Comparison of ENCODE assay signal across 1 cellular context in the genomic region with DNA sequence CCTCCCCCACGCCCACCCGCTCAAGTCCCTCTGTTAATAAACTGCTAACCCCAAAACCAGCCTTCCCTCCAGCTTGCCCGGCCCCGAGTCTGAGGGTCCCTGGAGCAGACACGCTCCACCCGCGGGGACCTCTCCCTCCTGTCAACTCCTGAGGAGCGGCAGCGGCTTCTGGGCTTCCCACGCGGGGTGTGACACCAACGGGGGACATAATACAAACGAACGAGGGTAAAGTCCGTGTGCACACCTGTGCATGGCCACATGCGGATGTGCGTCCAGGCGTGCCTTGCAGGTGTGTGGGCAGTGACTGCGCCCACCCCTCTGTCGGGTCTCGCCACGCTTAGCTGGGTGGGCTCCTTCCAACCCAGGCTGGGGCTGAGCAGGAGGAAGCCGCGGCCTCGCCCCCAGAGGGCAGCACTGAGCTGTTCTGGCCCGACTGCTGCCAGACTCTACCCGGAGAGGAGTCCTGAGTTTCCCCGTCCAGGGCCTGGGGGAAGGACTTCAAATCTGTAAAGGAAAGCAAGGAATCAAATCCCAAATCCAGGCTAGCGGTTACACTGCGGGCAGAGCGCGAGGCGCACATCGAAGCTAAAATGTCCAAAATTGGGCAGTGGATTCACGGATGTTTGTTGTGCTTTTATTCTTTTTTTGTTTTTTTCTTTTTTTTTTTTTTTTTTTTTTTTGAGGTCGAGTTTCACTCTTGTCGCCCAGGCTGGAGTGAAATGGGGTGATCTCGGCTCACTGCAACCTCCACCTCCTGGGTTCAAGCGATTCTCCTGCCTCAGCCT.
TF ChIP-seq lines count a peak whose summit lies in the region.

No MANE protein-coding gene starts in this region.

TF ChIP-seq in GM12878, 131 proteins besides CTCF, POLR2A, EP300 and RAD21:
- TF ChIP-seq BHLHE40 (IDR thresholded peaks at IDR 0.05; ENCODE audit: borderline replicate concordance in 1 of 2, low read depth in 2 of 2, low read length in 1 of 2) (0 out of 4 replicates have a peak, but pooled peaks of 1 of the 2 experiments have one; percentile 43), IKZF2 (IDR thresholded peaks at IDR 0.05) (peak; percentile 38 to 53; a peak in 2 of 4 replicates), SMAD5 (IDR thresholded peaks at IDR 0.05; ENCODE audit: low read depth) (no peak), WRNIP1 (IDR thresholded peaks at IDR 0.05; ENCODE audit: borderline replicate concordance, low read depth, low read length) (no peak), EED (IDR thresholded peaks at IDR 0.05; ENCODE audit: low read depth) (peak; percentile 35; the same call in 1 of the 2 replicates), SIN3A (IDR thresholded peaks at IDR 0.05; ENCODE audit: low read depth, low read length) (no peak), TCF12 (IDR thresholded peaks at IDR 0.05; ENCODE audit: low read depth, low read length) (no peak), NRF1 (conservative IDR thresholded peaks at IDR 0.05; ENCODE audit: low read depth, low read length) (no peak), ZNF384 (IDR thresholded peaks at IDR 0.05; ENCODE audit: borderline replicate concordance, low read depth, low read length) (peak; percentile 40; the same call in 1 of the 2 replicates), BACH1 (IDR thresholded peaks at IDR 0.05; ENCODE audit: borderline replicate concordance) (peak; percentile 83), IKZF1 (conservative IDR thresholded peaks at IDR 0.05) (peak; percentile 65; the same call in 1 of the 2 replicates), NBN (IDR thresholded peaks at IDR 0.05) (0 out of 2 replicates have a peak, but pooled peaks have one; percentile 32), JUNB (IDR thresholded peaks at IDR 0.05) (no peak), TARDBP (IDR thresholded peaks at IDR 0.05; ENCODE audit: borderline replicate concordance) (no peak), RUNX3 (IDR thresholded peaks at IDR 0.05; ENCODE audit: low read length) (no peak), SPI1 (IDR thresholded peaks at IDR 0.05; ENCODE audit: borderline replicate concordance, insufficient read depth, low read depth, low read length) (peak; percentile 10; the same call in 1 of the 2 replicates), SRF (IDR thresholded peaks at IDR 0.05; ENCODE audit: low read depth in 2 of 2, low read length in 2 of 2) (no peak), DPF2 (IDR thresholded peaks at IDR 0.05) (peak; percentile 43; the same call in 1 of the 2 replicates), LARP7 (IDR thresholded peaks at IDR 0.05) (peak; percentile 54), SMC3 (IDR thresholded peaks at IDR 0.05; ENCODE audit: borderline replicate concordance, low read length) (peak; percentile 74; the same call in 1 of the 2 replicates), YY1 (IDR thresholded peaks at IDR 0.05; ENCODE audit: low read depth, low read length) (0 out of 2 replicates have a peak, but pooled peaks have one; percentile 6), RFX5 (IDR thresholded peaks at IDR 0.05; ENCODE audit: low read depth, low read length) (no peak), GATAD2B (conservative IDR thresholded peaks at IDR 0.05; ENCODE audit: low read depth) (peak; percentile 94), HDAC6 (IDR thresholded peaks at IDR 0.05; ENCODE audit: unreplicated experiment) (no peak), CHD4 (IDR thresholded peaks at IDR 0.05) (no peak), SMARCA5 (IDR thresholded peaks at IDR 0.05) (peak; percentile 43; the same call in 1 of the 2 replicates), TAF1 (IDR thresholded peaks at IDR 0.05; ENCODE audit: borderline replicate concordance, low read depth, low read length) (no peak), PAX5 (IDR thresholded peaks at IDR 0.05; ENCODE audit: borderline replicate concordance, low read depth, low read length) (peak; percentile 30; the same call in 1 of the 2 replicates)
- TF ChIP-seq, protein P1, sequence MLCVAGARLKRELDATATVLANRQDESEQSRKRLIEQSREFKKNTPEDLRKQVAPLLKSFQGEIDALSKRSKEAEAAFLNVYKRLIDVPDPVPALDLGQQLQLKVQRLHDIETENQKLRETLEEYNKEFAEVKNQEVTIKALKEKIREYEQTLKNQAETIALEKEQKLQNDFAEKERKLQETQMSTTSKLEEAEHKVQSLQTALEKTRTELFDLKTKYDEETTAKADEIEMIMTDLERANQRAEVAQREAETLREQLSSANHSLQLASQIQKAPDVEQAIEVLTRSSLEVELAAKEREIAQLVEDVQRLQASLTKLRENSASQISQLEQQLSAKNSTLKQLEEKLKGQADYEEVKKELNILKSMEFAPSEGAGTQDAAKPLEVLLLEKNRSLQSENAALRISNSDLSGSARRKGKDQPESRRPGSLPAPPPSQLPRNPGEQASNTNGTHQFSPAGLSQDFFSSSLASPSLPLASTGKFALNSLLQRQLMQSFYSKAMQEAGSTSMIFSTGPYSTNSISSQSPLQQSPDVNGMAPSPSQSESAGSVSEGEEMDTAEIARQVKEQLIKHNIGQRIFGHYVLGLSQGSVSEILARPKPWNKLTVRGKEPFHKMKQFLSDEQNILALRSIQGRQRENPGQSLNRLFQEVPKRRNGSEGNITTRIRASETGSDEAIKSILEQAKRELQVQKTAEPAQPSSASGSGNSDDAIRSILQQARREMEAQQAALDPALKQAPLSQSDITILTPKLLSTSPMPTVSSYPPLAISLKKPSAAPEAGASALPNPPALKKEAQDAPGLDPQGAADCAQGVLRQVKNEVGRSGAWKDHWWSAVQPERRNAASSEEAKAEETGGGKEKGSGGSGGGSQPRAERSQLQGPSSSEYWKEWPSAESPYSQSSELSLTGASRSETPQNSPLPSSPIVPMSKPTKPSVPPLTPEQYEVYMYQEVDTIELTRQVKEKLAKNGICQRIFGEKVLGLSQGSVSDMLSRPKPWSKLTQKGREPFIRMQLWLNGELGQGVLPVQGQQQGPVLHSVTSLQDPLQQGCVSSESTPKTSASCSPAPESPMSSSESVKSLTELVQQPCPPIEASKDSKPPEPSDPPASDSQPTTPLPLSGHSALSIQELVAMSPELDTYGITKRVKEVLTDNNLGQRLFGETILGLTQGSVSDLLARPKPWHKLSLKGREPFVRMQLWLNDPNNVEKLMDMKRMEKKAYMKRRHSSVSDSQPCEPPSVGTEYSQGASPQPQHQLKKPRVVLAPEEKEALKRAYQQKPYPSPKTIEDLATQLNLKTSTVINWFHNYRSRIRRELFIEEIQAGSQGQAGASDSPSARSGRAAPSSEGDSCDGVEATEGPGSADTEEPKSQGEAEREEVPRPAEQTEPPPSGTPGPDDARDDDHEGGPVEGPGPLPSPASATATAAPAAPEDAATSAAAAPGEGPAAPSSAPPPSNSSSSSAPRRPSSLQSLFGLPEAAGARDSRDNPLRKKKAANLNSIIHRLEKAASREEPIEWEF (IDR thresholded peaks at IDR 0.05; ENCODE audit: insufficient replicate concordance, low read depth, low read length), result no peak
- TF ChIP-seq, protein P2, sequence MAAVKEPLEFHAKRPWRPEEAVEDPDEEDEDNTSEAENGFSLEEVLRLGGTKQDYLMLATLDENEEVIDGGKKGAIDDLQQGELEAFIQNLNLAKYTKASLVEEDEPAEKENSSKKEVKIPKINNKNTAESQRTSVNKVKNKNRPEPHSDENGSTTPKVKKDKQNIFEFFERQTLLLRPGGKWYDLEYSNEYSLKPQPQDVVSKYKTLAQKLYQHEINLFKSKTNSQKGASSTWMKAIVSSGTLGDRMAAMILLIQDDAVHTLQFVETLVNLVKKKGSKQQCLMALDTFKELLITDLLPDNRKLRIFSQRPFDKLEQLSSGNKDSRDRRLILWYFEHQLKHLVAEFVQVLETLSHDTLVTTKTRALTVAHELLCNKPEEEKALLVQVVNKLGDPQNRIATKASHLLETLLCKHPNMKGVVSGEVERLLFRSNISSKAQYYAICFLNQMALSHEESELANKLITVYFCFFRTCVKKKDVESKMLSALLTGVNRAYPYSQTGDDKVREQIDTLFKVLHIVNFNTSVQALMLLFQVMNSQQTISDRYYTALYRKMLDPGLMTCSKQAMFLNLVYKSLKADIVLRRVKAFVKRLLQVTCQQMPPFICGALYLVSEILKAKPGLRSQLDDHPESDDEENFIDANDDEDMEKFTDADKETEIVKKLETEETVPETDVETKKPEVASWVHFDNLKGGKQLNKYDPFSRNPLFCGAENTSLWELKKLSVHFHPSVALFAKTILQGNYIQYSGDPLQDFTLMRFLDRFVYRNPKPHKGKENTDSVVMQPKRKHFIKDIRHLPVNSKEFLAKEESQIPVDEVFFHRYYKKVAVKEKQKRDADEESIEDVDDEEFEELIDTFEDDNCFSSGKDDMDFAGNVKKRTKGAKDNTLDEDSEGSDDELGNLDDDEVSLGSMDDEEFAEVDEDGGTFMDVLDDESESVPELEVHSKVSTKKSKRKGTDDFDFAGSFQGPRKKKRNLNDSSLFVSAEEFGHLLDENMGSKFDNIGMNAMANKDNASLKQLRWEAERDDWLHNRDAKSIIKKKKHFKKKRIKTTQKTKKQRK (IDR thresholded peaks at IDR 0.05; ENCODE audit: low read depth, low read length), result no peak
- TF ChIP-seq, protein P3, sequence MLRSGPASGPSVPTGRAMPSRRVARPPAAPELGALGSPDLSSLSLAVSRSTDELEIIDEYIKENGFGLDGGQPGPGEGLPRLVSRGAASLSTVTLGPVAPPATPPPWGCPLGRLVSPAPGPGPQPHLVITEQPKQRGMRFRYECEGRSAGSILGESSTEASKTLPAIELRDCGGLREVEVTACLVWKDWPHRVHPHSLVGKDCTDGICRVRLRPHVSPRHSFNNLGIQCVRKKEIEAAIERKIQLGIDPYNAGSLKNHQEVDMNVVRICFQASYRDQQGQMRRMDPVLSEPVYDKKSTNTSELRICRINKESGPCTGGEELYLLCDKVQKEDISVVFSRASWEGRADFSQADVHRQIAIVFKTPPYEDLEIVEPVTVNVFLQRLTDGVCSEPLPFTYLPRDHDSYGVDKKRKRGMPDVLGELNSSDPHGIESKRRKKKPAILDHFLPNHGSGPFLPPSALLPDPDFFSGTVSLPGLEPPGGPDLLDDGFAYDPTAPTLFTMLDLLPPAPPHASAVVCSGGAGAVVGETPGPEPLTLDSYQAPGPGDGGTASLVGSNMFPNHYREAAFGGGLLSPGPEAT (IDR thresholded peaks at IDR 0.05; ENCODE audit: low read depth), result peak; percentile 32; the same call in 1 of the 2 replicates
- TF ChIP-seq, protein P4, sequence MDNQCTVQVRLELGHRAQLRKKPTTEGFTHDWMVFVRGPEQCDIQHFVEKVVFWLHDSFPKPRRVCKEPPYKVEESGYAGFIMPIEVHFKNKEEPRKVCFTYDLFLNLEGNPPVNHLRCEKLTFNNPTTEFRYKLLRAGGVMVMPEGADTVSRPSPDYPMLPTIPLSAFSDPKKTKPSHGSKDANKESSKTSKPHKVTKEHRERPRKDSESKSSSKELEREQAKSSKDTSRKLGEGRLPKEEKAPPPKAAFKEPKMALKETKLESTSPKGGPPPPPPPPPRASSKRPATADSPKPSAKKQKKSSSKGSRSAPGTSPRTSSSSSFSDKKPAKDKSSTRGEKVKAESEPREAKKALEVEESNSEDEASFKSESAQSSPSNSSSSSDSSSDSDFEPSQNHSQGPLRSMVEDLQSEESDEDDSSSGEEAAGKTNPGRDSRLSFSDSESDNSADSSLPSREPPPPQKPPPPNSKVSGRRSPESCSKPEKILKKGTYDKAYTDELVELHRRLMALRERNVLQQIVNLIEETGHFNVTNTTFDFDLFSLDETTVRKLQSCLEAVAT (IDR thresholded peaks at IDR 0.05), result 0 out of 2 replicates have a peak, but pooled peaks have one; percentile 54
- TF ChIP-seq, protein P5, sequence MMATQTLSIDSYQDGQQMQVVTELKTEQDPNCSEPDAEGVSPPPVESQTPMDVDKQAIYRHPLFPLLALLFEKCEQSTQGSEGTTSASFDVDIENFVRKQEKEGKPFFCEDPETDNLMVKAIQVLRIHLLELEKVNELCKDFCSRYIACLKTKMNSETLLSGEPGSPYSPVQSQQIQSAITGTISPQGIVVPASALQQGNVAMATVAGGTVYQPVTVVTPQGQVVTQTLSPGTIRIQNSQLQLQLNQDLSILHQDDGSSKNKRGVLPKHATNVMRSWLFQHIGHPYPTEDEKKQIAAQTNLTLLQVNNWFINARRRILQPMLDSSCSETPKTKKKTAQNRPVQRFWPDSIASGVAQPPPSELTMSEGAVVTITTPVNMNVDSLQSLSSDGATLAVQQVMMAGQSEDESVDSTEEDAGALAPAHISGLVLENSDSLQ (IDR thresholded peaks at IDR 0.05), result no peak
- TF ChIP-seq, protein P6, sequence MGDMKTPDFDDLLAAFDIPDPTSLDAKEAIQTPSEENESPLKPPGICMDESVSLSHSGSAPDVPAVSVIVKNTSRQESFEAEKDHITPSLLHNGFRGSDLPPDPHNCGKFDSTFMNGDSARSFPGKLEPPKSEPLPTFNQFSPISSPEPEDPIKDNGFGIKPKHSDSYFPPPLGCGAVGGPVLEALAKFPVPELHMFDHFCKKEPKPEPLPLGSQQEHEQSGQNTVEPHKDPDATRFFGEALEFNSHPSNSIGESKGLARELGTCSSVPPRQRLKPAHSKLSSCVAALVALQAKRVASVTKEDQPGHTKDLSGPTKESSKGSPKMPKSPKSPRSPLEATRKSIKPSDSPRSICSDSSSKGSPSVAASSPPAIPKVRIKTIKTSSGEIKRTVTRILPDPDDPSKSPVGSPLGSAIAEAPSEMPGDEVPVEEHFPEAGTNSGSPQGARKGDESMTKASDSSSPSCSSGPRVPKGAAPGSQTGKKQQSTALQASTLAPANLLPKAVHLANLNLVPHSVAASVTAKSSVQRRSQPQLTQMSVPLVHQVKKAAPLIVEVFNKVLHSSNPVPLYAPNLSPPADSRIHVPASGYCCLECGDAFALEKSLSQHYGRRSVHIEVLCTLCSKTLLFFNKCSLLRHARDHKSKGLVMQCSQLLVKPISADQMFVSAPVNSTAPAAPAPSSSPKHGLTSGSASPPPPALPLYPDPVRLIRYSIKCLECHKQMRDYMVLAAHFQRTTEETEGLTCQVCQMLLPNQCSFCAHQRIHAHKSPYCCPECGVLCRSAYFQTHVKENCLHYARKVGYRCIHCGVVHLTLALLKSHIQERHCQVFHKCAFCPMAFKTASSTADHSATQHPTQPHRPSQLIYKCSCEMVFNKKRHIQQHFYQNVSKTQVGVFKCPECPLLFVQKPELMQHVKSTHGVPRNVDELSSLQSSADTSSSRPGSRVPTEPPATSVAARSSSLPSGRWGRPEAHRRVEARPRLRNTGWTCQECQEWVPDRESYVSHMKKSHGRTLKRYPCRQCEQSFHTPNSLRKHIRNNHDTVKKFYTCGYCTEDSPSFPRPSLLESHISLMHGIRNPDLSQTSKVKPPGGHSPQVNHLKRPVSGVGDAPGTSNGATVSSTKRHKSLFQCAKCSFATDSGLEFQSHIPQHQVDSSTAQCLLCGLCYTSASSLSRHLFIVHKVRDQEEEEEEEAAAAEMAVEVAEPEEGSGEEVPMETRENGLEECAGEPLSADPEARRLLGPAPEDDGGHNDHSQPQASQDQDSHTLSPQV (IDR thresholded peaks at IDR 0.05), result 0 out of 2 replicates have a peak, but pooled peaks have one; percentile 49
TF ChIP-seq in GM12878: peak in this region for 18.
